2 cellular contexts compared by ENCODE assay signal in the genomic region with DNA sequence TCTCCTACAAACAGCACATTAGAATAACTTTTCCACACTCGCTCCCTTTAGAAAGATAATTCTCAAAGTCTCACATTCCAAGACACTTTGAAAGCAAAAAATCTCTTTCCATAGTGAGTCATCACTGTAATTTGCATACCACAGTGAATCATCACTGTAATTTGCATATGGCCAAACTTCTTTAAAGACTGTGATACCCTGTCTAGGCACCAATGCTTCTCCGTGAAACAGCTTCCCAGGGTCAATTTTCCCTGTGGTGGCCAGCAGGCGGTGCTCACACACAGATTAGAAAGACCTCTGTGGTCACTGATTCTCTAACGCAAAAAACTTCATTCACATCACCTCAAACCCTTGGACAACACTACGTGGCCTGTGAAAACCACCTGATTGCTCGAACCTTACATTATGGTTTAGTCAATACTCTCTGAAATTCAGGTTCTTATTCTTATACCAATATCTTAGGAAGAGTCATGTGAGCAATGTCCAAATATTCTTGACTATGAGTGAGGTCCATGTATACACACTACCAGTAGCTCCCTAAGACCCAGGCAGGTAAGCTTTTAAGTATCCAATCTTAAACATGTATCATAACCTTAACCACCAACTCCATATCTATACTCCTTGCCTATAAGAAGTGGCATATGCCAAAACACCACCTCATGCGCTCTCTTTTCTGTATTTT.
A peak's percentile ranks its signal among the peaks of the same experiment; 100 is the strongest.
TF ChIP-seq lines count a peak whose summit lies in the region.

No MANE protein-coding gene starts in this region.

TF ChIP-seq in SK-N-SH treated with all-trans-retinoic acid at 6 μM for 48 hours, 23 proteins besides CTCF, POLR2A, EP300 and RAD21 (continued from another document):
- TF ChIP-seq, protein P1, sequence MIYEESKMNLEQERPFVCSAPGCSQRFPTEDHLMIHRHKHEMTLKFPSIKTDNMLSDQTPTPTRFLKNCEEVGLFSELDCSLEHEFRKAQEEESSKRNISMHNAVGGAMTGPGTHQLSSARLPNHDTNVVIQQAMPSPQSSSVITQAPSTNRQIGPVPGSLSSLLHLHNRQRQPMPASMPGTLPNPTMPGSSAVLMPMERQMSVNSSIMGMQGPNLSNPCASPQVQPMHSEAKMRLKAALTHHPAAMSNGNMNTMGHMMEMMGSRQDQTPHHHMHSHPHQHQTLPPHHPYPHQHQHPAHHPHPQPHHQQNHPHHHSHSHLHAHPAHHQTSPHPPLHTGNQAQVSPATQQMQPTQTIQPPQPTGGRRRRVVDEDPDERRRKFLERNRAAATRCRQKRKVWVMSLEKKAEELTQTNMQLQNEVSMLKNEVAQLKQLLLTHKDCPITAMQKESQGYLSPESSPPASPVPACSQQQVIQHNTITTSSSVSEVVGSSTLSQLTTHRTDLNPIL (CRISPR knock-in tag; IDR thresholded peaks at IDR 0.05; ENCODE audit: low read depth), result no peak
- TF ChIP-seq CSDC2 (CRISPR knock-in tag; IDR thresholded peaks at IDR 0.05), result no peak
- TF ChIP-seq ESRRG (CRISPR knock-in tag; IDR thresholded peaks at IDR 0.05), result no peak
- TF ChIP-seq ZFP30 (CRISPR knock-in tag; IDR thresholded peaks at IDR 0.05), result no peak
- TF ChIP-seq, protein P2, sequence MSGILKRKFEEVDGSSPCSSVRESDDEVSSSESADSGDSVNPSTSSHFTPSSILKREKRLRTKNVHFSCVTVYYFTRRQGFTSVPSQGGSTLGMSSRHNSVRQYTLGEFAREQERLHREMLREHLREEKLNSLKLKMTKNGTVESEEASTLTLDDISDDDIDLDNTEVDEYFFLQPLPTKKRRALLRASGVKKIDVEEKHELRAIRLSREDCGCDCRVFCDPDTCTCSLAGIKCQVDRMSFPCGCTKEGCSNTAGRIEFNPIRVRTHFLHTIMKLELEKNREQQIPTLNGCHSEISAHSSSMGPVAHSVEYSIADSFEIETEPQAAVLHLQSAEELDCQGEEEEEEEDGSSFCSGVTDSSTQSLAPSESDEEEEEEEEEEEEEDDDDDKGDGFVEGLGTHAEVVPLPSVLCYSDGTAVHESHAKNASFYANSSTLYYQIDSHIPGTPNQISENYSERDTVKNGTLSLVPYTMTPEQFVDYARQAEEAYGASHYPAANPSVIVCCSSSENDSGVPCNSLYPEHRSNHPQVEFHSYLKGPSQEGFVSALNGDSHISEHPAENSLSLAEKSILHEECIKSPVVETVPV (CRISPR knock-in tag; IDR thresholded peaks at IDR 0.05), result no peak
- TF ChIP-seq ZNF8 (CRISPR knock-in tag; IDR thresholded peaks at IDR 0.05), result no peak
- TF ChIP-seq ZFP3 (CRISPR knock-in tag; IDR thresholded peaks at IDR 0.05), result no peak
- no peak for TF ChIP-seq ISL1 (CRISPR knock-in tag; IDR thresholded peaks at IDR 0.05)
- no peak for TF ChIP-seq BACH2 (CRISPR knock-in tag; IDR thresholded peaks at IDR 0.05; ENCODE audit: borderline replicate concordance)
- TF ChIP-seq TSHZ2 (CRISPR knock-in tag; IDR thresholded peaks at IDR 0.05), result no peak
- TF ChIP-seq, protein P3, sequence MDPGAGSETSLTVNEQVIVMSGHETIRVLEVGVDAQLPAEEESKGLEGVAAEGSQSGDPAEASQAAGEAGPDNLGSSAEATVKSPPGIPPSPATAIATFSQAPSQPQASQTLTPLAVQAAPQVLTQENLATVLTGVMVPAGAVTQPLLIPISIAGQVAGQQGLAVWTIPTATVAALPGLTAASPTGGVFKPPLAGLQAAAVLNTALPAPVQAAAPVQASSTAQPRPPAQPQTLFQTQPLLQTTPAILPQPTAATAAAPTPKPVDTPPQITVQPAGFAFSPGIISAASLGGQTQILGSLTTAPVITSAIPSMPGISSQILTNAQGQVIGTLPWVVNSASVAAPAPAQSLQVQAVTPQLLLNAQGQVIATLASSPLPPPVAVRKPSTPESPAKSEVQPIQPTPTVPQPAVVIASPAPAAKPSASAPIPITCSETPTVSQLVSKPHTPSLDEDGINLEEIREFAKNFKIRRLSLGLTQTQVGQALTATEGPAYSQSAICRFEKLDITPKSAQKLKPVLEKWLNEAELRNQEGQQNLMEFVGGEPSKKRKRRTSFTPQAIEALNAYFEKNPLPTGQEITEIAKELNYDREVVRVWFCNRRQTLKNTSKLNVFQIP (CRISPR knock-in tag; IDR thresholded peaks at IDR 0.05; ENCODE audit: borderline replicate concordance, low read depth), result no peak
- no peak for TF ChIP-seq ZC3H10 (CRISPR knock-in tag; IDR thresholded peaks at IDR 0.05)
- no peak for TF ChIP-seq ZNF70 (CRISPR knock-in tag; IDR thresholded peaks at IDR 0.05)
- TF ChIP-seq ZNF565 (CRISPR knock-in tag; conservative IDR thresholded peaks at IDR 0.05; ENCODE audit: low read depth), result no peak
- no peak for TF ChIP-seq TCF4 (CRISPR knock-in tag; IDR thresholded peaks at IDR 0.05; ENCODE audit: borderline replicate concordance)
- TF ChIP-seq SNAI2 (CRISPR knock-in tag; IDR thresholded peaks at IDR 0.05), result no peak

TF ChIP-seq in HepG2, 621 proteins besides CTCF, POLR2A, EP300 and RAD21 (continued from another document and continues in another):
- no peak for TF ChIP-seq ZNF142 (CRISPR knock-in tag; IDR thresholded peaks at IDR 0.05)
- TF ChIP-seq ZNF609 (CRISPR knock-in tag; IDR thresholded peaks at IDR 0.05; ENCODE audit: borderline replicate concordance), result no peak
- TF ChIP-seq, protein P4, sequence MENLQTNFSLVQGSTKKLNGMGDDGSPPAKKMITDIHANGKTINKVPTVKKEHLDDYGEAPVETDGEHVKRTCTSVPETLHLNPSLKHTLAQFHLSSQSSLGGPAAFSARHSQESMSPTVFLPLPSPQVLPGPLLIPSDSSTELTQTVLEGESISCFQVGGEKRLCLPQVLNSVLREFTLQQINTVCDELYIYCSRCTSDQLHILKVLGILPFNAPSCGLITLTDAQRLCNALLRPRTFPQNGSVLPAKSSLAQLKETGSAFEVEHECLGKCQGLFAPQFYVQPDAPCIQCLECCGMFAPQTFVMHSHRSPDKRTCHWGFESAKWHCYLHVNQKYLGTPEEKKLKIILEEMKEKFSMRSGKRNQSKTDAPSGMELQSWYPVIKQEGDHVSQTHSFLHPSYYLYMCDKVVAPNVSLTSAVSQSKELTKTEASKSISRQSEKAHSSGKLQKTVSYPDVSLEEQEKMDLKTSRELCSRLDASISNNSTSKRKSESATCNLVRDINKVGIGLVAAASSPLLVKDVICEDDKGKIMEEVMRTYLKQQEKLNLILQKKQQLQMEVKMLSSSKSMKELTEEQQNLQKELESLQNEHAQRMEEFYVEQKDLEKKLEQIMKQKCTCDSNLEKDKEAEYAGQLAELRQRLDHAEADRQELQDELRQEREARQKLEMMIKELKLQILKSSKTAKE (CRISPR knock-in tag; IDR thresholded peaks at IDR 0.05; ENCODE audit: borderline replicate concordance), result no peak
- no peak for TF ChIP-seq ZNF232 (CRISPR knock-in tag; IDR thresholded peaks at IDR 0.05; ENCODE audit: borderline replicate concordance)
- no peak for TF ChIP-seq MAX (IDR thresholded peaks at IDR 0.05)
- TF ChIP-seq SMC3 (IDR thresholded peaks at IDR 0.05; ENCODE audit: low read length), result peak; percentile 72
- no peak for TF ChIP-seq DNMT3B (CRISPR knock-in tag; conservative IDR thresholded peaks at IDR 0.05)
- TF ChIP-seq ZNF713 (CRISPR knock-in tag; IDR thresholded peaks at IDR 0.05), result no peak
- no peak for TF ChIP-seq ZNF564 (CRISPR knock-in tag; IDR thresholded peaks at IDR 0.05)
- TF ChIP-seq ZMYM4 (CRISPR knock-in tag; IDR thresholded peaks at IDR 0.05), result 0 out of 2 replicates have a peak, but pooled peaks have one; percentile 27
- no peak for TF ChIP-seq IRF9 (CRISPR knock-in tag; IDR thresholded peaks at IDR 0.05; ENCODE audit: borderline replicate concordance)
- no peak for TF ChIP-seq ZNF337 (CRISPR knock-in tag; IDR thresholded peaks at IDR 0.05; ENCODE audit: borderline replicate concordance, low read depth)
- no peak for TF ChIP-seq PHF5A (CRISPR knock-in tag; IDR thresholded peaks at IDR 0.05; ENCODE audit: low read depth, unreplicated experiment)
